Comparison of ENCODE assay signal across 8 cellular contexts in the genomic region with DNA sequence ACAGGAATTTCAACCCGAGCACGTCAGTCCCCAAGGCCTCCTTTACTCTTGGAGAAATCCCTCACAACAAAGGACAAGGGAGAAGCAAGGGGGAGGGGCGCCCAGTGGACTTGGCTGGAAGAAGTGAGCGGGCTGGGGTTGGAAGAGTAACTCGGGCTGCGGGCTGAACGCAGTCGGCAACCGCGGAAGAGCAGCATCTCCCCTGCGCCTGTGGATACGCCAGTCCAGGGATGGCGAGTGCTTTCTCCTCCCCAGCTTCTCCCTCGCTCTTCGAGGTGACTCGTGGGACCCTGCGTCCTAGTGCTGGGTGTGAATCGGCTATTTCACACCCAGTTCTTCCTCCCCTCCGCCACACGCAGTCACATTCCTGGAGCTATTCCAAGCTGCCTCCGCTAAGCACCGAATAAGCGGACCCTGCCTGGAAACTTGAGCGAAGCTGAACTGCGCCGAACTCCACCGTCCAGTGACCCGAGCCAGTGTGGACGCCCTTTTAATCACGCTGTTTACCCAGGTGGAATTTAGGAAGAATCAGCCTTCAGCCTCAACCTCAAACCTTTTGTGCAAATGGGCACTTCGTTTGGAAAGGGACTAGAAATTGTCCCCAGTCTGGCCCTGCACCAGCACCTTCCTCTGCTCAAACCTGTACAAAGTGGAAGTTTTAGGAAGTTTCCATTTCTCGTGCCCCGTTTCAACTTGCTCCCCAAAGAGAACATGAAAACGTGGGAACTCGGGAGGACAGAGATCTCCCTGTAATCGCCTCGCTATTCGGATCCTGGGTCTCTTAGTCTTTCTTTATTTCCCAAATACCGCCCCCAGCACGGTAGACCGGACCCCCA.
DNase-seq lines count a peak whose midpoint lies in the region; ATAC-seq and TF ChIP-seq lines count a peak whose summit lies in the region.

No MANE protein-coding gene starts in this region.

- peak overlapping the region; percentile 92 for H3K4me3 Mint-ChIP-seq in type B pancreatic cell

- H3K18ac ChIP-seq in mesenchymal stem cell (ENCODE audit: low read depth in 1 of 2, low read length in 2 of 2): peak overlapping the region in 1 of 2 experiments; percentile 69

- no peak overlapping the region for H2AK5ac ChIP-seq in mesenchymal stem cell (ENCODE audit: low read length, severe bottlenecking)

- peak overlapping the region; percentile 48 for H3K27ac Mint-ChIP-seq in type B pancreatic cell

- under 1% methylated on average over 32 of the region's 41 CpGs for WGBS in mesenchymal stem cell

- H3K27ac ChIP-seq in mesenchymal stem cell (ENCODE audit: low read length, poor library complexity, severe bottlenecking): no peak overlapping the region

- H3K9me3 Mint-ChIP-seq in type B pancreatic cell: peaks cover 10% of the 10 kb centered on the region

- peaks cover 10% of the 10 kb centered on the region for H3K4me1 Mint-ChIP-seq in type B pancreatic cell (ENCODE audit: unreplicated experiment)

- peak overlapping the region; percentile 78 for H3K9ac ChIP-seq in ES-I3 (ENCODE audit: low read depth, low read length)
- H3K9ac ChIP-seq in endocrine pancreas (ENCODE audit: control insufficient read depth, insufficient read depth, low read length): peak overlapping the region; percentile 76
- peak overlapping the region; percentile 32 for H3K9ac ChIP-seq in mesenchymal stem cell (ENCODE audit: low read length)

- H3K79me1 ChIP-seq in mesenchymal stem cell (replicated peaks; ENCODE audit: low read length, poor library complexity, severe bottlenecking): no peaks in the 10 kb centered on the region

- H3K14ac ChIP-seq in mesenchymal stem cell (ENCODE audit: low read length in 2 of 2): no peak overlapping the region

- no peak overlapping the region for H3K4ac ChIP-seq in mesenchymal stem cell (ENCODE audit: low read depth in 1 of 2, low read length in 2 of 2)

- no peak overlapping the region for H2BK15ac ChIP-seq in mesenchymal stem cell (ENCODE audit: low read depth, poor library complexity, severe bottlenecking)

- ATAC-seq in GM19395 (IDR thresholded peaks at IDR 0.05; ENCODE audit: unreplicated experiment): no peak
- ATAC-seq in HG02623 (IDR thresholded peaks at IDR 0.05; ENCODE audit: unreplicated experiment): no peak

- H4K91ac ChIP-seq in mesenchymal stem cell (ENCODE audit: low read length): no peak overlapping the region

- H3K4me1 ChIP-seq in ES-I3 (ENCODE audit: insufficient read depth, low read length) (peaks cover 16% of the 10 kb centered on the region; the same call in 1 of the 2 replicates), endocrine pancreas (ENCODE audit: control insufficient read depth, insufficient read depth, low read length) (no peaks in the 10 kb centered on the region), mesenchymal stem cell (ENCODE audit: control insufficient read depth, insufficient read depth, low read depth, low read length) (peaks cover 6% of the 10 kb centered on the region)

- H3K36me3 Mint-ChIP-seq in type B pancreatic cell: no peaks in the 10 kb centered on the region

- TF ChIP-seq CTCF in type B pancreatic cell (conservative IDR thresholded peaks at IDR 0.05): peak; percentile 15

- H3K36me3 ChIP-seq in ES-I3 (ENCODE audit: insufficient read depth, low read length) (no peaks in the 10 kb centered on the region), endocrine pancreas (ENCODE audit: control insufficient read depth, insufficient read depth, low read length) (no peaks in the 10 kb centered on the region), mesenchymal stem cell (ENCODE audit: control insufficient read depth in 1 of 2, insufficient read depth in 2 of 2, low read depth in 1 of 2, low read length in 2 of 2) (no peaks in the 10 kb centered on the region)

- H3K23ac ChIP-seq in mesenchymal stem cell (ENCODE audit: low read length in 2 of 2): peak overlapping the region in 1 of 2 experiments; percentile 71

- DNase-seq in NCI-H1105 treated with DMSO at 0.1 percent for 48 hours (lab: John Stamatoyannopoulos, UW): peak; percentile 59
- peak; percentile 58 for DNase-seq in mesenchymal stem cell
- peak; percentile 72 for DNase-seq in type B pancreatic cell (ENCODE audit: extremely low spot score, unreplicated experiment)
- no peak for DNase-seq in COLO829 (ENCODE audit: low spot score)

- H3K27me3 Mint-ChIP-seq in type B pancreatic cell: peaks cover 36% of the 10 kb centered on the region

- H3K4me2 ChIP-seq in mesenchymal stem cell (ENCODE audit: low read length, poor library complexity, severe bottlenecking): peak overlapping the region; percentile 95

- no peak overlapping the region for H2BK12ac ChIP-seq in mesenchymal stem cell (ENCODE audit: low read length in 2 of 2)

- H3K4me3 ChIP-seq in endocrine pancreas (ENCODE audit: control insufficient read depth, insufficient read depth, low read length) (peak overlapping the region; percentile 82), mesenchymal stem cell (ENCODE audit: insufficient read depth in 1 of 2, low read depth in 1 of 2, low read length in 2 of 2) (peak overlapping the region; percentile 53 to 71)

- H2BK120ac ChIP-seq in mesenchymal stem cell (ENCODE audit: low read depth, low read length): no peak overlapping the region

- H3K27me3 ChIP-seq in endocrine pancreas (ENCODE audit: control insufficient read depth, insufficient read depth, low read length) (no peaks in the 10 kb centered on the region), mesenchymal stem cell (ENCODE audit: control insufficient read depth in 1 of 2, insufficient read depth in 1 of 2, low read length in 2 of 2) (peaks cover 0 to 68% of the 10 kb centered on the region in 2 experiments)

- peak overlapping the region; percentile 81 for H2AFZ ChIP-seq in mesenchymal stem cell (ENCODE audit: low read depth, low read length)

- H3K9me3 ChIP-seq in ES-I3 (ENCODE audit: control insufficient read depth, insufficient read depth, low read length): no peaks in the 10 kb centered on the region; the same call in 1 of the 2 replicates
- H3K9me3 ChIP-seq in endocrine pancreas (ENCODE audit: control insufficient read depth, low read length): no peaks in the 10 kb centered on the region
- H3K9me3 ChIP-seq in mesenchymal stem cell (ENCODE audit: control insufficient read depth, low read length): no peaks in the 10 kb centered on the region

- H4K8ac ChIP-seq in mesenchymal stem cell (ENCODE audit: low read length): no peak overlapping the region

- H2BK5ac ChIP-seq in mesenchymal stem cell (ENCODE audit: low read depth, low read length, poor library complexity, severe bottlenecking): no peak overlapping the region
